Comparison of ENCODE assay signal across 19 cellular contexts in the genomic region with DNA sequence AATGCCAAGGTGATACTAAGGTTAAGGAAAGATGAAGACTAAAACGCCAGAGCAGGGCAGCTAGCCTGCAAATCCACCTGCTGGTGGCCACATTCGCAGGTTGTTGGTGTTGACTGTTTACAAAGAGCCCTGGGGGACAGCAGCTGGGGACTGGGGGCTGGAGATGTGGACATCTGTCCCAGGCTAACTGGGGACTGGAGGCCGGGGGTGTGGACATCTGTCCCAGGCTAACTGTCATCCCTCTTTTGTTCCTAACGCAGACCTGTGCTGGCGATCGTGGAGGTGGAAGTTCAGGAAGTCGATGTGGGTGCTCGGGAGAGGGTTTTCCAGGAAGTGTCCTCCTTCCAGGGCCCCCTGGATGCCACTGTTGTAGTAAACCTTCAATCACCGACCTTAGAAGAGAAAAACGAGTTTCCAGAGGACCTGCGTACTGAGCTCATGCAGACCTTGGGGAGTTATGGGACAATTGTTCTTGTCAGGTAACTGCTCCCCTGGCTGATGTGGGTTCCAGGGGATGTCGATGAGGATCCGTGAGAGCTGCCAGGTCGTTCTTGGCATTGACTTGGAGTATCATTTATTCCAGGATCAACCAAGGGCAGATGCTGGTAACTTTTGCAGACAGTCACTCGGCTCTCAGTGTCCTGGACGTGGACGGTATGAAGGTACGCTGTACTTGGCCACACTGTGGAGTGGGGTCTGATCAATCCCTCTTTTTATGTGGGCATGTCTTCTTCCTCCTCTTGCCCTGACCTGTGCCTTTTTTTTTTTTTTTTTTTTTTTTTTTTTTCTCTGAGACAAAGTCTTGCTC.
DNase-seq lines count a peak whose midpoint lies in the region; ATAC-seq and TF ChIP-seq lines count a peak whose summit lies in the region.
"Had no signal": no experiment of that assay in that cellular context is flagged by ENCODE, and none has a peak within 500 bp of the region (broad histone marks: within the 10 kb centered on the region; RNA-seq: fewer than 3 reads in every experiment).

No MANE protein-coding gene starts in this region.

- TF ChIP-seq POLR2A in esophagus muscularis mucosa (IDR thresholded peaks at IDR 0.05; ENCODE audit: low read depth) (no peak), thyroid gland (IDR thresholded peaks at IDR 0.05) (no peak)

- H3K9me3 ChIP-seq in esophagus muscularis mucosa (no peaks in the 10 kb centered on the region), thyroid gland (no peaks in the 10 kb centered on the region)
- H3K9me3 ChIP-seq: SJCRH30 had no signal

- H3K27ac Mint-ChIP-seq in CD14-positive monocyte, result peak overlapping the region; percentile 84 to 97 (median 91)
- H3K27ac Mint-ChIP-seq: CD4-positive, alpha-beta T cell; HFFc6 had no signal

- H3K9me3 Mint-ChIP-seq in CD14-positive monocyte, result peaks cover 0 to 9% (median 3%) of the 10 kb centered on the region in 7 donors
- H3K9me3 Mint-ChIP-seq: CD4-positive, alpha-beta T cell; HFFc6 had no signal

- intact Hi-C loops in CD14-positive monocyte (cut with micrococcal nuclease) (loop anchor here in 1 of 2 donors (10.0 kb wide), 2 partner anchors 84 to 316 kb away; a partner anchor contains a TSS), esophagus muscularis mucosa (cut with DNase I) (no loop called here), thyroid gland (cut with DNase I) (no loop called here)

- ATAC-seq in HG02588 (IDR thresholded peaks at IDR 0.05; ENCODE audit: unreplicated experiment), result no peak

- peaks cover 54% of the 10 kb centered on the region for H3K4me1 Mint-ChIP-seq in CD14-positive monocyte

- no peak overlapping the region for H3K4me3 ChIP-seq in H7 (ENCODE audit: insufficient read depth, low read depth, low read length)
- no peak overlapping the region for H3K4me3 ChIP-seq in esophagus muscularis mucosa
- no peak overlapping the region for H3K4me3 ChIP-seq in thyroid gland (replicated peaks in 1 of 3)
- H3K4me3 ChIP-seq: PC-9, SJCRH30 had no signal

- no peak for TF ChIP-seq EP300 in esophagus muscularis mucosa (IDR thresholded peaks at IDR 0.05)

- peaks cover 0 to 5% (median 1%) of the 10 kb centered on the region in 3 donors for H3K27me3 Mint-ChIP-seq in CD14-positive monocyte (ENCODE audit: low read depth in 3 of 3)
- H3K27me3 Mint-ChIP-seq: CD4-positive, alpha-beta T cell had no signal

- no peak overlapping the region for H3K4me3 Mint-ChIP-seq in CD14-positive monocyte
- H3K4me3 Mint-ChIP-seq: CD4-positive, alpha-beta T cell; HFFc6 had no signal

- peaks cover 7 to 13% of the 10 kb centered on the region in 2 donors for H3K36me3 Mint-ChIP-seq in CD14-positive monocyte

- H3K4me1 ChIP-seq in esophagus muscularis mucosa (no peaks in the 10 kb centered on the region), thyroid gland (peaks cover 9 to 12% of the 10 kb centered on the region in 2 donors)
- H3K4me1 ChIP-seq: SJCRH30 had no signal

- peaks cover 2% of the 10 kb centered on the region for H3K36me3 ChIP-seq in H7 (replicated peaks; ENCODE audit: control insufficient read depth, insufficient read depth, low read length)
- H3K36me3 ChIP-seq in esophagus muscularis mucosa, result peaks cover 23 to 92% (median 81%) of the 10 kb centered on the region in 4 donors
- peaks cover 0 to 3% of the 10 kb centered on the region in 2 donors for H3K36me3 ChIP-seq in thyroid gland

- TF ChIP-seq CTCF in CD14-positive monocyte (IDR thresholded peaks at IDR 0.05) (no peak), esophagus muscularis mucosa (IDR thresholded peaks at IDR 0.05) (no peak), thyroid gland (IDR thresholded peaks at IDR 0.05) (no peak)

- DNase-seq in CD14-positive monocyte (ENCODE audit: low spot score) (no peak), H7 (peak; percentile 12), esophagus muscularis mucosa (ENCODE audit: extremely low spot score) (peak; percentile 83), mucosa of gallbladder (ENCODE audit: low spot score) (no peak), thyroid gland (no peak)
- peak; percentile 13 for DNase-seq in stimulated activated CD8-positive, alpha-beta memory T cell treated with anti-CD3 and anti-CD28 coated beads, Interleukin-4, amount 100 ng/mL, for 48 hours
- DNase-seq: ACHN; CD4-positive, alpha-beta T cell; GOT3; HFFc6; NCI-H1417; NCI-H187; NCI-H2107; NCI-H2227 treated with DMSO at 0.1 percent for 48 hours; PC-9; SJCRH30 had no signal

- H3K27ac ChIP-seq in esophagus muscularis mucosa (replicated peaks in 1 of 4) (no peak overlapping the region), thyroid gland (no peak overlapping the region)
- H3K27ac ChIP-seq: KMS-11, PC-9, RWPE1, SJCRH30 had no signal

- no peaks in the 10 kb centered on the region for H3K27me3 ChIP-seq in H7 (ENCODE audit: control insufficient read depth, insufficient read depth, low read length)
- no peaks in the 10 kb centered on the region for H3K27me3 ChIP-seq in esophagus muscularis mucosa
- H3K27me3 ChIP-seq in thyroid gland, result no peaks in the 10 kb centered on the region
- H3K27me3 ChIP-seq: SJCRH30 had no signal

- 85% methylated on average over 18 of the region's 18 CpGs for WGBS in esophagus muscularis mucosa
- 87 to 91% methylated on average over 18 of the region's 18 CpGs for WGBS in thyroid gland, 2 donors

Comparison
In these comparisons a context has a peak if more than half of its experiments do, and no peak if none do; other contexts are left out.
1. DNase-seq: peak in H7 (single experiment), esophagus muscularis mucosa (single experiment) and stimulated activated CD8-positive, alpha-beta memory T cell treated with anti-CD3 and anti-CD28 coated beads, Interleukin-4, amount 100 ng/mL, for 48 hours (single experiment); none in CD14-positive monocyte (single experiment), mucosa of gallbladder (single experiment) and thyroid gland (0 of 2).